11 cellular contexts compared by ENCODE assay signal in the genomic region with DNA sequence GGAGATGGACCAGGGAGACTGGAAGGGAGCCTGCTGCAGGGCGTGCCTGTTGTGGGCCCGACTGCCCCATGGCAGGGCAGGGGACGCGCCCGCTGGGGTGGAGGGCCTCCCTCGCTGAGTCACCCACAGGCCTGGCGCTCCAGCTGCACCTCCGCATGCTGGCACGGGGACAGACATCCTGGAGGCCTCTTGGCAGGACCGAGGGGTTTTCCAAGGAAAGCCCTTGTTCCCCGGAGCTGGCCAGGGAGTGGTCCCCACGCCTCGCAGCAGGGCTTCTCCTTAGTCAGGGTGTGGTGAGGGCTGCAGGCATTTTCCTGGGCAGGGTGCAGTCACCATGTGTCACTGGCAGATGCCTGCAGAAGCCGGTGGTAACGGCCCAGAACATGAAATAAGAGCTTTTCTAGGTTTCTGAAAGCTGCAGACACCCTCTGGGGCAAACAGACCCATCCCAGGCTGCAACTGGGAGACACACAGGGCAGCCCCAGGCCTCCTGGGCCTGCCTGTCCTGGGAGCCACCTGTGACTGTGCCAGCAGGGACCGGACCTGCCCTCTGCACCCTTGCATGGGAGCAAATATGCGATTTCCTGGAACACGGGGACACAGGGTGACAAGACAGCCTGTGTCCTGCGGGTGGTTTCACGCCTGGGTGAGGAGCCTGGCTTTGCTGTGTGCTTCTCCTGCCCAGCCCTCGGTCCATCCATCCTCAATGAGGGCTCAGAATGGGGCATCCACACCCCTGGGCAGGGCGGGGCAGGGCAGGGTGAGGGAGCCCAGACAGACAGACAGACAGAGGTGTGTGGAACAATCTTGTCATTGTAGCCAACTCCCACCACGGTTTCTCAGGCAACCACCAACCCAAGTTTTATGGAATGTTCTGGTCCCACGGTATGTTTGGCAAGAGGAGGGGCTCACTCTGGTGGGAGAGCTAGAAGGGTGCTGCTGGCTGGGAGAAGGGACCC. TPM values are rescaled to one million over a fixed set of nuclear protein-coding genes. Genes with fewer than 3 reads are reported as not detected.
DNase-seq lines count a peak whose midpoint lies in the region; ATAC-seq, FAIRE-seq and TF ChIP-seq lines count a peak whose summit lies in the region.
"Had no signal": no experiment of that assay in that cellular context is flagged by ENCODE, and none has a peak within 500 bp of the region (broad histone marks: within the 10 kb centered on the region; RNA-seq: fewer than 3 reads in every experiment).

No MANE protein-coding gene starts in this region.

- H3K27ac ChIP-seq in testis = no peak overlapping the region

- H3K4me1 ChIP-seq in testis = no peaks in the 10 kb centered on the region

- peak; percentile 88 for FAIRE-seq in urothelium cell line (lab: Jason Lieb, UNC)

- no peaks in the 10 kb centered on the region for H3K27me3 ChIP-seq in testis

- TF ChIP-seq POLR2A in testis (IDR thresholded peaks at IDR 0.05) = no peak

- no peak for TF ChIP-seq CTCF in foreskin fibroblast (IDR thresholded peaks at IDR 0.05; ENCODE audit: low read depth, low read length)
- no peak for TF ChIP-seq CTCF in testis (IDR thresholded peaks at IDR 0.05)

- H3K36me3 ChIP-seq in testis (ENCODE audit: low read depth, missing control alignments) = no peaks in the 10 kb centered on the region

- DNase-seq in Right ventricle myocardium superior (peak; percentile 48), left ventricle myocardium superior (no peak), SW 1271 (lab: John Stamatoyannopoulos, UW) (peak; percentile 90 to 94), foreskin fibroblast (peak; percentile 3 to 31), urothelium cell line (ENCODE audit: low spot score) (peak; percentile 92), testis (no peak), NAMALWA (ENCODE audit: low spot score) (no peak)
- DNase-seq: activated CD8-positive, alpha-beta T cell treated with anti-CD3 and anti-CD28 coated beads, Interleukin-2, amount 10 ng/mL, durations not matched to agents 7 days and 5 days; AML-193; T-cell had no signal

- intact Hi-C loops in Right ventricle myocardium superior (cut with DNase I) (no loop called here), left ventricle myocardium superior (cut with micrococcal nuclease) (no loop called here), testis (cut with DNase I; ENCODE audit: low total_unique reads) (no loop called here)

- no peak overlapping the region for H3K4me3 ChIP-seq in foreskin fibroblast (ENCODE audit: low read depth in 1 of 2, low read length in 2 of 2)
- no peak overlapping the region for H3K4me3 ChIP-seq in testis

- no peaks in the 10 kb centered on the region for H3K9me3 ChIP-seq in testis

- ATAC-seq in Right ventricle myocardium superior (ENCODE audit: poor library complexity) (no peak), left ventricle myocardium superior (no peak), HG02610 (IDR thresholded peaks at IDR 0.05; ENCODE audit: unreplicated experiment) (no peak)
- ATAC-seq: activated CD8-positive, alpha-beta T cell treated with anti-CD3 and anti-CD28 coated beads, Interleukin-2, amount 10 ng/mL, durations not matched to agents 7 days and 5 days; T-cell had no signal

- 81 to 97% methylated on average over 11 to 24 of the region's 24 CpGs for WGBS in testis, 2 donors

RNA-seq across cellular contexts. Expression of a gene that starts 43.2 kb away (rescaled TPM):
- total RNA-seq in Right ventricle myocardium superior (10.3 TPM), left ventricle myocardium superior (8.8 TPM), testis (10 to 100 TPM; 20.6 TPM)
- polyA plus RNA-seq in testis (ENCODE audit: insufficient read depth, low read depth, low replicate concordance) = 16.8 TPM

Comparison
In these comparisons a context has a peak if more than half of its experiments do, and no peak if none do; other contexts are left out.
1. DNase-seq: peak in Right ventricle myocardium superior (single experiment), SW 1271 (2 of 2), foreskin fibroblast (2 of 2) and urothelium cell line (single experiment); none in left ventricle myocardium superior (single experiment), testis (single experiment) and NAMALWA (single experiment).